Comparison of ENCODE assay signal across 19 cellular contexts in the genomic region with DNA sequence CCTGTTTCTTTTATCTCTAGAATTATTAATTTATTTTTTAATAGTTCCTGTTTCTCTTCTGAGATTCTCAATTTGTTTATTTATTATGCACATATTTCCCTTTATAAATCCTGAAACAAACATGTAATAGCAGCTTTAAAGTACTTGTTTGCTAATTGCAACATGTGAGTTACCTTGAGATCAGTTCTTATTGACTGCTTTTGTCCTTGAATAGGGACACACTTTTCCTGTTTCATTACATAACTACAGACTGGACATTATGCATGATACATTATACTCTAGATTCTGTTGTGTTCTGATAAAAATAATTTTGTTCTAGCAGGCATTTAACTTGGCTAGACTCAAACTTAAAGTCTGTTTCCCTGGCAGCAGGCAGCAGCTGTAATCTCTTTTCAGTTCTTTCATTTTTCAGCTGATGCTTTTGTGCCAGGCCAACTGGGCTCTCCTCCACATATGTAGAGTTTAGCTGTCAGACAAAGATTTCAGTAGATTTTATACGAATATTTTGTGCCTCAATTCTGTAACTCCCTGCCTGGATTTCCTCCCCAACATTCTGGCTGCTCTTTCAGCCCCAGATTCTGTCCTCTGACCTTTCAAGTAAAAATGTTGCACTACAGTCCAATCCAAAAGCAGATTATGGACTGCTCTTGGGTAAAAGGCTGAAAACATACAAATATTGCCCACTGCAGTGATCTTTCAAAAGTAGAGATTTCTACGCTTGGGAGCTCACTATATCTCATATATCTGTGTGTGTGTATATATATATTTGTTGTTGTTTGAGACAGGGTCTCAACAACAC. TPM values are rescaled to one million over a fixed set of nuclear protein-coding genes. Genes with fewer than 3 reads are reported as not detected.
DNase-seq lines count a peak whose midpoint lies in the region; ATAC-seq, FAIRE-seq and TF ChIP-seq lines count a peak whose summit lies in the region.
"Had no signal": no experiment of that assay in that cellular context is flagged by ENCODE, and none has a peak within 500 bp of the region (broad histone marks: within the 10 kb centered on the region; RNA-seq: fewer than 3 reads in every experiment).

No MANE protein-coding gene starts in this region.

- H2AFZ ChIP-seq in HepG2 (ENCODE audit: low read length) = no peak overlapping the region
- H2AFZ ChIP-seq: GM23248 had no signal

- H3K27ac Mint-ChIP-seq in glutamatergic neuron (ENCODE audit: unreplicated experiment) = peak overlapping the region; percentile 12
- H3K27ac Mint-ChIP-seq in CD8-positive, alpha-beta T cell = no peak overlapping the region
- no peak overlapping the region for H3K27ac Mint-ChIP-seq in activated naive CD4-positive, alpha-beta T cell treated with anti-CD3 and anti-CD28 coated beads for 36 hours

- no peak for TF ChIP-seq POLR2A in HepG2 (IDR thresholded peaks at IDR 0.05; ENCODE audit: insufficient read depth in 1 of 2, low read depth in 2 of 2, low read length in 2 of 2)

- H3K36me3 Mint-ChIP-seq in glutamatergic neuron (ENCODE audit: unreplicated experiment) = no peaks in the 10 kb centered on the region
- H3K36me3 Mint-ChIP-seq in CD8-positive, alpha-beta T cell = no peaks in the 10 kb centered on the region
- H3K36me3 Mint-ChIP-seq in activated naive CD4-positive, alpha-beta T cell treated with anti-CD3 and anti-CD28 coated beads for 36 hours (ENCODE audit: low read depth) = no peaks in the 10 kb centered on the region

- H3K4me1 Mint-ChIP-seq in glutamatergic neuron (ENCODE audit: low read depth, unreplicated experiment) = peaks cover 2% of the 10 kb centered on the region
- no peaks in the 10 kb centered on the region for H3K4me1 Mint-ChIP-seq in CD8-positive, alpha-beta T cell (ENCODE audit: low read depth)
- H3K4me1 Mint-ChIP-seq in activated naive CD4-positive, alpha-beta T cell treated with anti-CD3 and anti-CD28 coated beads for 36 hours (ENCODE audit: low read depth) = peaks cover 2% of the 10 kb centered on the region

- TF ChIP-seq EP300 in HepG2 (IDR thresholded peaks at IDR 0.05; ENCODE audit: low read depth in 2 of 2, low read length in 2 of 2) (peak; percentile 25 to 89; a peak in 2 of 4 replicates), HepG2 (CRISPR knock-in tag; IDR thresholded peaks at IDR 0.05; ENCODE audit: borderline replicate concordance) (no peak)

- H3K27me3 ChIP-seq in adipocyte (replicated peaks; ENCODE audit: control insufficient read depth, insufficient read depth, low read length) = no peaks in the 10 kb centered on the region
- no peaks in the 10 kb centered on the region for H3K27me3 ChIP-seq in HepG2 (ENCODE audit: control insufficient read depth in 1 of 2, insufficient read depth in 2 of 2, low read length in 2 of 2)
- no peaks in the 10 kb centered on the region for H3K27me3 ChIP-seq in pancreas
- H3K27me3 ChIP-seq in CD8-positive, alpha-beta T cell (ENCODE audit: insufficient read depth, low read length) = no peaks in the 10 kb centered on the region
- H3K27me3 ChIP-seq: BLaER1 had no signal

- no peaks in the 10 kb centered on the region for H3K79me2 ChIP-seq in HepG2 (ENCODE audit: insufficient read depth, low read length)

- peaks cover 6% of the 10 kb centered on the region for H3K9me3 ChIP-seq in adipocyte (ENCODE audit: control insufficient read depth, low read length)
- H3K9me3 ChIP-seq in HepG2 (ENCODE audit: low read length) = no peaks in the 10 kb centered on the region
- H3K9me3 ChIP-seq in pancreas = no peaks in the 10 kb centered on the region
- no peaks in the 10 kb centered on the region for H3K9me3 ChIP-seq in CD8-positive, alpha-beta T cell (ENCODE audit: low read length)
- H3K9me3 ChIP-seq: BLaER1 had no signal

- H3K4me2 ChIP-seq in HepG2 (ENCODE audit: low read depth, low read length) = 0 out of 2 replicates have a peak overlapping the region, but pooled peaks have one; percentile 8
- H3K4me2 ChIP-seq: BLaER1, KMS-11 had no signal

- in situ Hi-C loops in HepG2 (cut with HindIII; ENCODE audit: extremely low pct_ligation_motif_present, low pct_unique_long_range_greater_than_20kb) = no loop called here

- CTCF ChIA-PET in HepG2 (lab: Yijun Ruan, JAX; ENCODE audit: low intra/inter-chr PET ratio, low total read pairs) = no interaction called here
- CTCF ChIA-PET in CD8-positive, alpha-beta T cell (lab: Charles Lee) = no interaction called here
- CTCF ChIA-PET in activated naive CD4-positive, alpha-beta T cell treated with anti-CD3 and anti-CD28 coated beads for 36 hours (lab: Charles Lee) = interaction anchor here (0.8 to 2.4 kb wide), 4 partner anchors 10 to 138 kb away, joined by 3 to 11 read pairs (median 3); no protein-coding TSS in a partner anchor

- H3K27ac ChIP-seq in HepG2 (ENCODE audit: extremely low read length, insufficient read depth, low read length) (peak overlapping the region; percentile 52), pancreas (peak overlapping the region in 1 of 4 donors; percentile 39)
- no peak overlapping the region for H3K27ac ChIP-seq in CD8-positive, alpha-beta T cell (ENCODE audit: low read depth, low read length)
- H3K27ac ChIP-seq: BLaER1, GM23248, KMS-11, SK-N-MC had no signal

- ATAC-seq in HepG2 = peak; percentile 36
- peak; percentile 43 to 74 (median 64) for ATAC-seq in pancreas
- no peak for ATAC-seq in CD8-positive, alpha-beta T cell
- ATAC-seq: Panc1 had no signal

- H3K4me3 Mint-ChIP-seq in glutamatergic neuron (ENCODE audit: unreplicated experiment) = no peak overlapping the region
- no peak overlapping the region for H3K4me3 Mint-ChIP-seq in CD8-positive, alpha-beta T cell
- H3K4me3 Mint-ChIP-seq in activated naive CD4-positive, alpha-beta T cell treated with anti-CD3 and anti-CD28 coated beads for 36 hours = no peak overlapping the region

- TF ChIP-seq CTCF in glutamatergic neuron (IDR thresholded peaks at IDR 0.05; ENCODE audit: partially characterized antibody, unreplicated experiment) (no peak), HepG2 (CRISPR knock-in tag; IDR thresholded peaks at IDR 0.05) (no peak), pancreas (IDR thresholded peaks at IDR 0.05) (no peak)
- no peak for TF ChIP-seq CTCF in CD8-positive, alpha-beta T cell (IDR thresholded peaks at IDR 0.05)

- H3K4me1 ChIP-seq in adipocyte (ENCODE audit: control insufficient read depth, insufficient read depth, low read length) = peaks cover 43% of the 10 kb centered on the region
- peaks cover 34% of the 10 kb centered on the region for H3K4me1 ChIP-seq in HepG2 (ENCODE audit: insufficient read depth, low read length)
- H3K4me1 ChIP-seq in pancreas = peaks cover 0 to 9% (median 0%) of the 10 kb centered on the region in 3 donors
- H3K4me1 ChIP-seq in CD8-positive, alpha-beta T cell (ENCODE audit: insufficient read depth, low read length) = no peaks in the 10 kb centered on the region
- H3K4me1 ChIP-seq: BLaER1 had no signal

- H3K36me3 ChIP-seq in adipocyte (ENCODE audit: control insufficient read depth, insufficient read depth, low read length, severe bottlenecking) (peaks cover 34% of the 10 kb centered on the region), HepG2 (replicated peaks in 1 of 2; ENCODE audit: control insufficient read depth in 1 of 2, insufficient read depth in 2 of 2, low read length in 2 of 2) (no peaks in the 10 kb centered on the region), pancreas (no peaks in the 10 kb centered on the region)
- no peaks in the 10 kb centered on the region for H3K36me3 ChIP-seq in CD8-positive, alpha-beta T cell (ENCODE audit: insufficient read depth, low read length)
- H3K36me3 ChIP-seq: BLaER1 had no signal

- BruUV-seq in HepG2 (replicated peaks; lab: Mats Ljungman, UMichigan) = no TSS peak

- intact Hi-C loops in HepG2 (cut with micrococcal nuclease; ENCODE audit: unreplicated experiment) (no loop called here), pancreas (cut with DNase I) (no loop called here)
- intact Hi-C loops in CD8-positive, alpha-beta T cell (cut with DNase I, micrococcal nuclease) = no loop called here
- intact Hi-C loops in activated naive CD4-positive, alpha-beta T cell treated with anti-CD3 and anti-CD28 coated beads for 36 hours (cut with micrococcal nuclease) = no loop called here

- FAIRE-seq in HepG2 (lab: Jason Lieb, UNC) = no peak
- no peak for FAIRE-seq in pancreas (lab: Jason Lieb, UNC)
- FAIRE-seq: G401.6 had no signal

- H3K4me3 ChIP-seq in adipocyte (ENCODE audit: low read length) (no peak overlapping the region), HepG2 (replicated peaks in 1 of 3; ENCODE audit: insufficient read depth in 1 of 3, low read depth in 2 of 3, low read length in 3 of 3) (no peak overlapping the region), pancreas (no peak overlapping the region)
- H3K4me3 ChIP-seq in CD8-positive, alpha-beta T cell (ENCODE audit: low read depth, low read length) = no peak overlapping the region
- H3K4me3 ChIP-seq: BLaER1, GM23248, SK-N-MC had no signal

- POLR2A ChIA-PET in HepG2 (lab: Yijun Ruan, JAX) = interaction anchor here (1.9 kb wide), 1 partner anchor 94 kb away, joined by 5 read pairs; no protein-coding TSS in a partner anchor
- POLR2A ChIA-PET in CD8-positive, alpha-beta T cell (lab: Charles Lee) = no interaction called here

- peak overlapping the region; percentile 7 for H3K9ac ChIP-seq in adipocyte (ENCODE audit: low read length)
- H3K9ac ChIP-seq in HepG2 (ENCODE audit: insufficient read depth, low read depth, low read length) = no peak overlapping the region
- H3K9ac ChIP-seq: BLaER1, GM23248, KMS-11 had no signal

- no peak for TF ChIP-seq RAD21 in HepG2 (CRISPR knock-in tag; IDR thresholded peaks at IDR 0.05)

- WGBS in HepG2 (ENCODE audit: low lambda C conversion rate) = 18% methylated on average over 2 of the region's 2 CpGs
- 20 to 29% methylated on average over 2 of the region's 2 CpGs for WGBS in pancreas, 2 donors

- no peaks in the 10 kb centered on the region for H3K9me3 Mint-ChIP-seq in glutamatergic neuron (ENCODE audit: unreplicated experiment)
- no peaks in the 10 kb centered on the region for H3K9me3 Mint-ChIP-seq in CD8-positive, alpha-beta T cell
- H3K9me3 Mint-ChIP-seq in activated naive CD4-positive, alpha-beta T cell treated with anti-CD3 and anti-CD28 coated beads for 36 hours = no peaks in the 10 kb centered on the region

- no peak for DNase-seq in adipocyte (ENCODE audit: low read depth)
- DNase-seq in glutamatergic neuron = no peak
- peak; percentile 27 for DNase-seq in HepG2 (ENCODE audit: low spot score)
- no peak for DNase-seq in pancreas
- DNase-seq in CD8-positive, alpha-beta T cell = no peak
- no peak for DNase-seq in OCI-M1 (lab: John Stamatoyannopoulos, UW)
- no peak for DNase-seq in activated naive CD4-positive, alpha-beta T cell treated with anti-CD3 and anti-CD28 coated beads for 36 hours
- no peak for DNase-seq in AML-193 (lab: John Stamatoyannopoulos, UW)
- DNase-seq: DND-41, GM23248, NCI-H1436 treated with DMSO at 0.1 percent for 48 hours, NCI-H2081 treated with DMSO at 0.1 percent for 48 hours, NCI-H510A, NCI-H82 had no signal

- H4K20me1 ChIP-seq in HepG2 (ENCODE audit: insufficient read depth, low read length) = no peaks in the 10 kb centered on the region
- H4K20me1 ChIP-seq: BLaER1 had no signal

- no peaks in the 10 kb centered on the region for H3K27me3 Mint-ChIP-seq in glutamatergic neuron (ENCODE audit: unreplicated experiment)
- peaks cover 6% of the 10 kb centered on the region for H3K27me3 Mint-ChIP-seq in CD8-positive, alpha-beta T cell (ENCODE audit: low read depth)
- peaks cover 7% of the 10 kb centered on the region for H3K27me3 Mint-ChIP-seq in activated naive CD4-positive, alpha-beta T cell treated with anti-CD3 and anti-CD28 coated beads for 36 hours (ENCODE audit: low read depth)

RNA-seq across cellular contexts. Expression of gene PCOLCE2, which starts 41.9 kb away (rescaled TPM):
- total RNA-seq in glutamatergic neuron (ENCODE audit: unreplicated experiment) = 33.4 TPM
- total RNA-seq in HepG2 (2016; rRNA removed; fragmentation: Illumina TruSeq; extraction: Trizol) = 1.1 and 2.0 TPM in 2 replicates
- total RNA-seq in HepG2 (2016; cell fraction: cytosol; rRNA removed; fragmentation: Illumina TruSeq; extraction: Trizol; ENCODE audit: low read depth) = 0.40 and 0.71 TPM in 2 replicates
- total RNA-seq in HepG2 (2016; cell fraction: insoluble cytoplasmic fraction; rRNA removed; fragmentation: Illumina TruSeq; extraction: Trizol) = 2.0 and 2.1 TPM in 2 replicates
- 0.71 and 1.1 TPM in 2 replicates for total RNA-seq in HepG2 (2016; cell fraction: membrane; rRNA removed; fragmentation: Illumina TruSeq; extraction: Trizol)
- total RNA-seq in HepG2 (2016; cell fraction: nucleus; rRNA removed; fragmentation: Illumina TruSeq; extraction: Trizol) = 1.5 and 2.6 TPM in 2 replicates
- 0.71 and 0.74 TPM in 2 replicates for polyA plus RNA-seq in HepG2 (2011; rRNA removed)
- 0.46 and 1.2 TPM in 2 replicates for polyA plus RNA-seq in HepG2 (2011; cell fraction: cytosol; rRNA removed)
- polyA plus RNA-seq in HepG2 (2011; cell fraction: nucleus; rRNA removed) = 0.55 and 0.87 TPM in 2 replicates
- 0.87 and 2.5 TPM in 2 replicates for polyA plus RNA-seq in HepG2 (2012)
- 0.47 and 1.1 TPM in 2 replicates for polyA plus RNA-seq in HepG2 (2016; cell fraction: cytosol; fragmentation: Illumina TruSeq; extraction: Trizol; ENCODE audit: low read depth)
- 1.1 and 1.3 TPM in 2 replicates for polyA plus RNA-seq in HepG2 (2016; cell fraction: insoluble cytoplasmic fraction; fragmentation: Illumina TruSeq; extraction: Trizol; ENCODE audit: low read depth)
- polyA plus RNA-seq in HepG2 (2016; cell fraction: membrane; fragmentation: Illumina TruSeq; extraction: Trizol; ENCODE audit: low read depth) = 1.00 and 1.6 TPM in 2 replicates
- polyA plus RNA-seq in HepG2 (2016; cell fraction: nucleus; fragmentation: Illumina TruSeq; extraction: Trizol; ENCODE audit: insufficient read depth, low read depth) = 3.8 and 6.0 TPM in 2 replicates
- 0.60 and 25.3 TPM in 2 replicates for polyA minus RNA-seq in HepG2 (2011; rRNA and poly(A)+ RNA removed; ENCODE audit: low replicate concordance)
- polyA minus RNA-seq in HepG2 (2011; cell fraction: cytosol; rRNA and poly(A)+ RNA removed) = 1.7 TPM in 1 of 2 replicates, not detected in the other
- polyA minus RNA-seq in HepG2 (2011; cell fraction: nucleus; rRNA and poly(A)+ RNA removed) = 0.52 and 1.5 TPM in 2 replicates
- total RNA-seq in pancreas = 1 to 10 TPM in 2 of 6 donors, under 1 TPM in 4; 0.23 to 2.3 (median 0.61) TPM
- polyA plus RNA-seq in pancreas = 1 to 10 TPM in 1 of 2 donors, under 1 TPM in 1; 0.68 to 2.5 TPM
- not detected for total RNA-seq in CD8-positive, alpha-beta T cell
- total RNA-seq in activated naive CD4-positive, alpha-beta T cell treated with anti-CD3 and anti-CD28 coated beads for 36 hours = under 1 TPM; 0.38 to 0.64 TPM
